Comparison of ENCODE assay signal across 20 cellular contexts in genomic region chr6:65707134-65707826, GRCh38. TPM values are rescaled to one million over a fixed set of nuclear protein-coding genes. Genes with fewer than 3 reads are reported as not detected.
DNase-seq lines count a peak whose midpoint lies in the region; TF ChIP-seq lines count a peak whose summit lies in the region.
"Had no signal": no experiment of that assay in that cellular context is flagged by ENCODE, and none has a peak within 500 bp of the region (broad histone marks: within the 10 kb centered on the region; RNA-seq: fewer than 3 reads in every experiment).

Gene EYS, minus strand, starts transcription at chr6:65707226. Its CDS starts 211,816 bp downstream, at chr6:65495410.

- H4K20me1 ChIP-seq in SK-N-SH (ENCODE audit: insufficient read depth) (no peaks in the 10 kb centered on the region), PC-9 (ENCODE audit: insufficient read depth) (no peaks in the 10 kb centered on the region)
- H4K20me1 ChIP-seq: BLaER1 had no signal

- H3K4me3 ChIP-seq in SK-N-SH (ENCODE audit: low read depth in 2 of 2, low read length in 1 of 2) (no peak within 1 kb of the TSS), neuronal stem cell (ENCODE audit: low read length in 2 of 2) (no peak within 1 kb of the TSS), PC-9 (no peak within 1 kb of the TSS)
- H3K4me3 ChIP-seq: BLaER1, gastrocnemius medialis, GM12878, lower lobe of right lung, psoas muscle had no signal

- POLR2A ChIA-PET in SK-N-SH (lab: Yijun Ruan, JAX) (no interaction called here), PC-9 (lab: Charles Lee; ENCODE audit: unreplicated experiment) (no interaction called here)

- H3K14ac ChIP-seq in neuronal stem cell (ENCODE audit: low read length): no peak within 1 kb of the TSS

- H3K23ac ChIP-seq in neuronal stem cell (ENCODE audit: low read depth, low read length, poor library complexity): no peak within 1 kb of the TSS

- H3K79me1 ChIP-seq in neuronal stem cell (ENCODE audit: low read depth, low read length): no peaks in the 10 kb centered on the region

- H2BK120ac ChIP-seq in neuronal stem cell (ENCODE audit: low read depth, low read length): no peak within 1 kb of the TSS

- H2AFZ ChIP-seq in SK-N-SH (ENCODE audit: low read depth): no peak within 1 kb of the TSS
- peak within 1 kb of the TSS; percentile 50 for H2AFZ ChIP-seq in neuronal stem cell (ENCODE audit: low read length)
- no peak within 1 kb of the TSS for H2AFZ ChIP-seq in PC-9

- H3K4me1 ChIP-seq in SK-N-SH (ENCODE audit: control insufficient read depth in 1 of 2, insufficient read depth in 2 of 2, low read depth in 1 of 2, low read length in 1 of 2): no peaks in the 10 kb centered on the region; a peak in 1 of 4 replicates
- peaks cover 0 to 13% of the 10 kb centered on the region in 2 donors for H3K4me1 ChIP-seq in neuronal stem cell (ENCODE audit: control insufficient read depth in 2 of 2, insufficient read depth in 1 of 2, low read depth in 1 of 2, low read length in 2 of 2)
- H3K4me1 ChIP-seq in PC-9 (replicated peaks; ENCODE audit: insufficient read depth): no peaks in the 10 kb centered on the region
- H3K4me1 ChIP-seq: BLaER1, gastrocnemius medialis, lower lobe of right lung, psoas muscle had no signal

- H3K9me3 ChIP-seq in SK-N-SH: no peaks in the 10 kb centered on the region
- no peaks in the 10 kb centered on the region for H3K9me3 ChIP-seq in neuronal stem cell (replicated peaks in 1 of 2; ENCODE audit: control insufficient read depth in 2 of 2, insufficient read depth in 1 of 2, low read depth in 1 of 2, low read length in 2 of 2)
- H3K9me3 ChIP-seq in PC-9 (ENCODE audit: insufficient read depth, low read depth): no peaks in the 10 kb centered on the region
- H3K9me3 ChIP-seq: BLaER1, gastrocnemius medialis, lower lobe of right lung, psoas muscle had no signal

- H3K9me2 ChIP-seq in SK-N-SH: no peaks in the 10 kb centered on the region
- no peaks in the 10 kb centered on the region for H3K9me2 ChIP-seq in PC-9 (ENCODE audit: insufficient read depth)

- H3K36me3 ChIP-seq in SK-N-SH (replicated peaks in 1 of 2; ENCODE audit: control insufficient read depth in 1 of 2, insufficient read depth in 2 of 2, low read length in 1 of 2): no peaks in the 10 kb centered on the region
- H3K36me3 ChIP-seq in neuronal stem cell (replicated peaks in 1 of 2; ENCODE audit: control insufficient read depth in 2 of 2, insufficient read depth in 2 of 2, low read length in 2 of 2): no peaks in the 10 kb centered on the region
- no peaks in the 10 kb centered on the region for H3K36me3 ChIP-seq in PC-9 (ENCODE audit: low read depth)
- H3K36me3 ChIP-seq: BLaER1, gastrocnemius medialis, lower lobe of right lung had no signal

- no peaks in the 10 kb centered on the region for H3K27me3 ChIP-seq in SK-N-SH (ENCODE audit: insufficient read depth)
- H3K27me3 ChIP-seq in neuronal stem cell (ENCODE audit: control insufficient read depth in 3 of 3, insufficient read depth in 3 of 3, low read depth in 1 of 3, low read length in 3 of 3): no peaks in the 10 kb centered on the region
- H3K27me3 ChIP-seq in PC-9 (ENCODE audit: insufficient read depth, low read depth): no peaks in the 10 kb centered on the region
- H3K27me3 ChIP-seq: BLaER1, gastrocnemius medialis had no signal

- no peak within 1 kb of the TSS for H2BK15ac ChIP-seq in neuronal stem cell (ENCODE audit: low read length)

- DNase-seq in HuH-7 (ENCODE audit: low spot score): peak; percentile 3
- DNase-seq in NCI-H2107 (lab: John Stamatoyannopoulos, UW): peak; percentile 12
- peak; percentile 7 for DNase-seq in SK-N-SH
- DNase-seq in neuronal stem cell (ENCODE audit: low spot score): no peak
- DNase-seq in CD14-positive monocyte (ENCODE audit: low spot score): no peak
- no peak for DNase-seq in endothelial cell (ENCODE audit: low spot score)
- DNase-seq in PC-9: no peak
- DNase-seq: activated CD8-positive, alpha-beta memory T cell treated with anti-CD3 and anti-CD28 coated beads, Interleukin-2, amount 10 ng/mL, durations not matched to agents 7 days and 5 days; activated effector memory CD4-positive, alpha-beta T cell treated with anti-CD3 and anti-CD28 coated beads, Interleukin-2, amount 50 U/mL, for 16 hours; amygdala; EL; gastrocnemius medialis; lower lobe of right lung; naive B cell; psoas muscle; stimulated activated CD4-positive, alpha-beta T cell treated with anti-CD3 and anti-CD28 coated beads, Interleukin-15, amount 100 ng/mL, for 24 hours had no signal

- H3K27me3 Mint-ChIP-seq in CD14-positive monocyte (ENCODE audit: low read depth in 3 of 3) (no peaks in the 10 kb centered on the region), endothelial cell (ENCODE audit: unreplicated experiment) (no peaks in the 10 kb centered on the region)
- H3K27me3 Mint-ChIP-seq: activated CD8-positive, alpha-beta memory T cell treated with anti-CD3 and anti-CD28 coated beads, Interleukin-2, amount 10 ng/mL, durations not matched to agents 7 days and 5 days; naive B cell had no signal

- H2BK12ac ChIP-seq in neuronal stem cell (ENCODE audit: low read length): no peak within 1 kb of the TSS

- H3K9ac ChIP-seq in SK-N-SH (no peak within 1 kb of the TSS), neuronal stem cell (ENCODE audit: low read depth, low read length, poor library complexity) (no peak within 1 kb of the TSS)
- H3K9ac ChIP-seq: BLaER1 had no signal

- intact Hi-C loops in CD14-positive monocyte (cut with micrococcal nuclease) (no loop called here), PC-9 (cut with micrococcal nuclease; ENCODE audit: unreplicated experiment) (no loop called here)

- H3K9me3 Mint-ChIP-seq in CD14-positive monocyte (peaks cover 0 to 3% (median 1%) of the 10 kb centered on the region in 7 donors), endothelial cell (ENCODE audit: unreplicated experiment) (no peaks in the 10 kb centered on the region)

- no peak within 1 kb of the TSS for H4K91ac ChIP-seq in neuronal stem cell (ENCODE audit: low read depth, low read length, poor library complexity)

- H3F3A ChIP-seq in SK-N-SH (replicated peaks; ENCODE audit: insufficient read depth) (no peaks in the 10 kb centered on the region), PC-9 (ENCODE audit: insufficient read depth, low read depth) (no peaks in the 10 kb centered on the region)

- H3K4me3 Mint-ChIP-seq in CD14-positive monocyte (no peak within 1 kb of the TSS), endothelial cell (ENCODE audit: unreplicated experiment) (no peak within 1 kb of the TSS)
- H3K4me3 Mint-ChIP-seq: activated CD8-positive, alpha-beta memory T cell treated with anti-CD3 and anti-CD28 coated beads, Interleukin-2, amount 10 ng/mL, durations not matched to agents 7 days and 5 days; naive B cell had no signal

- H3K4me1 Mint-ChIP-seq in CD14-positive monocyte: no peaks in the 10 kb centered on the region
- no peaks in the 10 kb centered on the region for H3K4me1 Mint-ChIP-seq in endothelial cell (ENCODE audit: unreplicated experiment)
- H3K4me1 Mint-ChIP-seq: activated CD8-positive, alpha-beta memory T cell treated with anti-CD3 and anti-CD28 coated beads, Interleukin-2, amount 10 ng/mL, durations not matched to agents 7 days and 5 days; naive B cell had no signal

- CTCF ChIA-PET in SK-N-SH (lab: Yijun Ruan, JAX): no interaction called here
- CTCF ChIA-PET in PC-9 (lab: Charles Lee): no interaction called here

- no peak for TF ChIP-seq RAD21 in SK-N-SH (IDR thresholded peaks at IDR 0.05; ENCODE audit: low read length)

- no peak within 1 kb of the TSS for H2BK5ac ChIP-seq in neuronal stem cell (ENCODE audit: low read length)

- no peak within 1 kb of the TSS for H3K4ac ChIP-seq in neuronal stem cell (ENCODE audit: low read length)

- H3K4me2 ChIP-seq in SK-N-SH (no peak within 1 kb of the TSS), neuronal stem cell (ENCODE audit: insufficient read depth, low read length, poor library complexity, severe bottlenecking) (no peak within 1 kb of the TSS), PC-9 (no peak within 1 kb of the TSS)
- H3K4me2 ChIP-seq: BLaER1 had no signal

- no TSS peak for BruUV-seq in PC-9 (replicated peaks; lab: Mats Ljungman, UMichigan)

- 49% methylated on average over 4 of the region's 4 CpGs for WGBS in SK-N-SH (ENCODE audit: low lambda C conversion rate)
- WGBS in neuronal stem cell (ENCODE audit: extremely low coverage in 2 of 2, insufficient read length in 2 of 2, insufficient replicate concordance in 1 of 2), 2 donors: no CpG with 5 or more reads among the region's 4 CpGs

- H3K27ac Mint-ChIP-seq in CD14-positive monocyte (no peak within 1 kb of the TSS), endothelial cell (ENCODE audit: unreplicated experiment) (no peak within 1 kb of the TSS)
- H3K27ac Mint-ChIP-seq: activated CD8-positive, alpha-beta memory T cell treated with anti-CD3 and anti-CD28 coated beads, Interleukin-2, amount 10 ng/mL, durations not matched to agents 7 days and 5 days; naive B cell had no signal

- H4K8ac ChIP-seq in neuronal stem cell (ENCODE audit: low read depth, low read length): no peak within 1 kb of the TSS

- H2AK5ac ChIP-seq in neuronal stem cell (ENCODE audit: low read depth, low read length): no peak within 1 kb of the TSS

- no peak within 1 kb of the TSS for H3K18ac ChIP-seq in neuronal stem cell (ENCODE audit: low read length)

- no peak; a peak in 1 of 4 replicates for TF ChIP-seq EP300 in SK-N-SH (IDR thresholded peaks at IDR 0.05; ENCODE audit: borderline replicate concordance in 1 of 2, low read depth in 1 of 2, low read length in 1 of 2)

- H3K36me3 Mint-ChIP-seq in CD14-positive monocyte (no peaks in the 10 kb centered on the region), endothelial cell (ENCODE audit: low read depth, unreplicated experiment) (no peaks in the 10 kb centered on the region)
- H3K36me3 Mint-ChIP-seq: activated CD8-positive, alpha-beta memory T cell treated with anti-CD3 and anti-CD28 coated beads, Interleukin-2, amount 10 ng/mL, durations not matched to agents 7 days and 5 days; naive B cell had no signal

- H3K27ac ChIP-seq in SK-N-SH (ENCODE audit: low read depth in 2 of 2, low read length in 1 of 2) (peak within 1 kb of the TSS in 1 of 2 experiments; percentile 77; a peak in 2 of 4 replicates), neuronal stem cell (replicated peaks; ENCODE audit: low read length) (peak within 1 kb of the TSS; percentile 10), PC-9 (no peak within 1 kb of the TSS)
- H3K27ac ChIP-seq: BLaER1, epithelial cell of prostate, gastrocnemius medialis, lower lobe of right lung, psoas muscle had no signal

- no peaks in the 10 kb centered on the region for H3K79me2 ChIP-seq in SK-N-SH (ENCODE audit: insufficient read depth)
- H3K79me2 ChIP-seq in PC-9 (ENCODE audit: low read depth): no peaks in the 10 kb centered on the region

- TF ChIP-seq CTCF in SK-N-SH (IDR thresholded peaks at IDR 0.05) (no peak), CD14-positive monocyte (IDR thresholded peaks at IDR 0.05) (no peak), endothelial cell (IDR thresholded peaks at IDR 0.05; ENCODE audit: unreplicated experiment) (no peak), PC-9 (conservative IDR thresholded peaks at IDR 0.05) (no peak)

RNA-seq across cellular contexts. Expression of gene EYS, which starts in this region (rescaled TPM):
- polyA plus RNA-seq in SK-N-SH (2012; rRNA removed) (0.05 TPM in 1 of 2 replicates, not detected in the other), CD14-positive monocyte (under 1 TPM in 1 of 2 donors, not detected in 1; 0.03 TPM)
- polyA plus RNA-seq in SK-N-SH (2012; cell fraction: cytosol; rRNA removed): 0.12 TPM in 1 of 2 replicates, not detected in the other
- not detected in 2 replicates for polyA plus RNA-seq in SK-N-SH (2012; cell fraction: nucleus; rRNA removed)
- polyA plus RNA-seq in neuronal stem cell (2013, experiment 1 of 2): 0.14 TPM
- polyA plus RNA-seq in neuronal stem cell (2013, experiment 2 of 2): 0.07 TPM
- total RNA-seq in endothelial cell (ENCODE audit: unreplicated experiment) (not detected), PC-9 (2021) (not detected in 2 replicates)
- total RNA-seq: activated CD8-positive, alpha-beta memory T cell treated with anti-CD3 and anti-CD28 coated beads, Interleukin-2, amount 10 ng/mL, durations not matched to agents 7 days and 5 days; lower lobe of right lung; psoas muscle; T-helper 2 cell treated with Interferon-gamma antibody and Interleukin-4, amounts not matched to agents 100 ng/mL and 5 ng/mL, for 36 hours had no signal

Comparison
In these comparisons a context has a peak if more than half of its experiments do, and no peak if none do; other contexts are left out.
1. Peak in DNase-seq in SK-N-SH; RNA of the gene not detected or under 1 TPM.
2. DNase-seq: peak in HuH-7 (single experiment) and NCI-H2107 (single experiment); none in neuronal stem cell (single experiment), CD14-positive monocyte (single experiment), endothelial cell (single experiment) and PC-9 (0 of 2).